1 cellular context compared by ENCODE assay signal in the genomic region with DNA sequence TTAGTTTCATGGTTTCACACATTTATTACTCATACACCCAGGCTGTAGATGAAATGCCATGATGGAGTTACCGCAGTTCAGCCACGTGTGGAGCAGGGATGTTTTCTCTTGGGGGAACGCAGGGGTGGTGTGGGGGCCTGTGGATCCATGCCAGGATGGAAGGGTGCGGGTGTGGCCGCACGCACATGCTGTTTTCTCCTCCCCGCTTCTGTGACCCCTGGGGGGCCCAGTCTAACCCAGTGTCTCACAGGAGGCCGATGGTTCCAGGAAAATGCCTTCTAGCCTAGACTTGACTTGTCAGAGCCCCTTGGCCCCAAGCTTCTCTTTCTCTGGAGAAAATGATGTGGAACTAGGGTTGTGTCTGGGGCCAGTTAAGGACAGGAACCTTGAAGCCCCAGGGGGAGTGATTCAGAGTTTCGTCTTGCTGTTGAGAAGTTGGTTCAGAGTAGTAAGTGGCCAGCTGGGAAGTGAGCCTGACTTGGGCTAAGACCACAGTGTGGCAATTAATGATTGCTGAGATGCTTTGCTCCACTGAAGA.
A peak's percentile ranks its signal among the peaks of the same experiment; 100 is the strongest.
TF ChIP-seq lines count a peak whose summit lies in the region.

No MANE protein-coding gene starts in this region.

TF ChIP-seq in K562, 482 proteins besides CTCF, POLR2A, EP300 and RAD21 (continued from another document and continues in another):
- TF ChIP-seq, protein P1, sequence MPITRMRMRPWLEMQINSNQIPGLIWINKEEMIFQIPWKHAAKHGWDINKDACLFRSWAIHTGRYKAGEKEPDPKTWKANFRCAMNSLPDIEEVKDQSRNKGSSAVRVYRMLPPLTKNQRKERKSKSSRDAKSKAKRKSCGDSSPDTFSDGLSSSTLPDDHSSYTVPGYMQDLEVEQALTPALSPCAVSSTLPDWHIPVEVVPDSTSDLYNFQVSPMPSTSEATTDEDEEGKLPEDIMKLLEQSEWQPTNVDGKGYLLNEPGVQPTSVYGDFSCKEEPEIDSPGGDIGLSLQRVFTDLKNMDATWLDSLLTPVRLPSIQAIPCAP (CRISPR knock-in tag; IDR thresholded peaks at IDR 0.05; ENCODE audit: borderline replicate concordance) = no peak
- TF ChIP-seq HNRNPLL (IDR thresholded peaks at IDR 0.05; ENCODE audit: low read depth, low read length, poor library complexity, severe bottlenecking) (no peak), ZNF324 (CRISPR knock-in tag; IDR thresholded peaks at IDR 0.05) (0 out of 2 replicates have a peak, but pooled peaks have one; percentile 41), POLR3A (IDR thresholded peaks at IDR 0.05; ENCODE audit: borderline replicate concordance, extremely low read depth, insufficient read depth, insufficient read length) (no peak), EP400 (IDR thresholded peaks at IDR 0.05) (no peak), BACH1 (tag; IDR thresholded peaks at IDR 0.05) (no peak; the same call in 1 of the 2 replicates), RFX5 (IDR thresholded peaks at IDR 0.05; ENCODE audit: low read depth, low read length) (no peak), ESRRA (IDR thresholded peaks at IDR 0.05; ENCODE audit: borderline replicate concordance, low read depth) (no peak), MXI1 (IDR thresholded peaks at IDR 0.05; ENCODE audit: low read depth, low read length) (no peak), ARID1B (IDR thresholded peaks at IDR 0.05) (no peak), TGIF2 (CRISPR knock-in tag; IDR thresholded peaks at IDR 0.05) (no peak), SUPT5H (IDR thresholded peaks at IDR 0.05) (no peak), MTA2 (IDR thresholded peaks at IDR 0.05; ENCODE audit: low read depth) (no peak), SMARCB1 (IDR thresholded peaks at IDR 0.05; ENCODE audit: insufficient read length, low read depth) (no peak), TAL1 (IDR thresholded peaks at IDR 0.05) (no peak), ZFP30 (CRISPR knock-in tag; IDR thresholded peaks at IDR 0.05; ENCODE audit: borderline replicate concordance) (no peak), SAFB2 (IDR thresholded peaks at IDR 0.05; ENCODE audit: borderline replicate concordance, low read depth, low read length, severe bottlenecking) (no peak), NELFE (IDR thresholded peaks at IDR 0.05; ENCODE audit: insufficient read depth, insufficient read length) (no peak), KAT7 (CRISPR knock-in tag; IDR thresholded peaks at IDR 0.05; ENCODE audit: borderline replicate concordance) (no peak), ERF (CRISPR knock-in tag; IDR thresholded peaks at IDR 0.05) (0 out of 2 replicates have a peak, but pooled peaks have one; percentile 36), ZNF780A (CRISPR knock-in tag; IDR thresholded peaks at IDR 0.05) (no peak), ETV5 (CRISPR knock-in tag; IDR thresholded peaks at IDR 0.05; ENCODE audit: low read depth) (no peak), ZKSCAN8 (CRISPR knock-in tag; IDR thresholded peaks at IDR 0.05) (peak; percentile 71; the same call in 1 of the 2 replicates), POLR2B (IDR thresholded peaks at IDR 0.05; ENCODE audit: low read depth, partially characterized antibody) (no peak), PRMT5 (CRISPR knock-in tag; IDR thresholded peaks at IDR 0.05) (no peak)
- TF ChIP-seq, protein P2, sequence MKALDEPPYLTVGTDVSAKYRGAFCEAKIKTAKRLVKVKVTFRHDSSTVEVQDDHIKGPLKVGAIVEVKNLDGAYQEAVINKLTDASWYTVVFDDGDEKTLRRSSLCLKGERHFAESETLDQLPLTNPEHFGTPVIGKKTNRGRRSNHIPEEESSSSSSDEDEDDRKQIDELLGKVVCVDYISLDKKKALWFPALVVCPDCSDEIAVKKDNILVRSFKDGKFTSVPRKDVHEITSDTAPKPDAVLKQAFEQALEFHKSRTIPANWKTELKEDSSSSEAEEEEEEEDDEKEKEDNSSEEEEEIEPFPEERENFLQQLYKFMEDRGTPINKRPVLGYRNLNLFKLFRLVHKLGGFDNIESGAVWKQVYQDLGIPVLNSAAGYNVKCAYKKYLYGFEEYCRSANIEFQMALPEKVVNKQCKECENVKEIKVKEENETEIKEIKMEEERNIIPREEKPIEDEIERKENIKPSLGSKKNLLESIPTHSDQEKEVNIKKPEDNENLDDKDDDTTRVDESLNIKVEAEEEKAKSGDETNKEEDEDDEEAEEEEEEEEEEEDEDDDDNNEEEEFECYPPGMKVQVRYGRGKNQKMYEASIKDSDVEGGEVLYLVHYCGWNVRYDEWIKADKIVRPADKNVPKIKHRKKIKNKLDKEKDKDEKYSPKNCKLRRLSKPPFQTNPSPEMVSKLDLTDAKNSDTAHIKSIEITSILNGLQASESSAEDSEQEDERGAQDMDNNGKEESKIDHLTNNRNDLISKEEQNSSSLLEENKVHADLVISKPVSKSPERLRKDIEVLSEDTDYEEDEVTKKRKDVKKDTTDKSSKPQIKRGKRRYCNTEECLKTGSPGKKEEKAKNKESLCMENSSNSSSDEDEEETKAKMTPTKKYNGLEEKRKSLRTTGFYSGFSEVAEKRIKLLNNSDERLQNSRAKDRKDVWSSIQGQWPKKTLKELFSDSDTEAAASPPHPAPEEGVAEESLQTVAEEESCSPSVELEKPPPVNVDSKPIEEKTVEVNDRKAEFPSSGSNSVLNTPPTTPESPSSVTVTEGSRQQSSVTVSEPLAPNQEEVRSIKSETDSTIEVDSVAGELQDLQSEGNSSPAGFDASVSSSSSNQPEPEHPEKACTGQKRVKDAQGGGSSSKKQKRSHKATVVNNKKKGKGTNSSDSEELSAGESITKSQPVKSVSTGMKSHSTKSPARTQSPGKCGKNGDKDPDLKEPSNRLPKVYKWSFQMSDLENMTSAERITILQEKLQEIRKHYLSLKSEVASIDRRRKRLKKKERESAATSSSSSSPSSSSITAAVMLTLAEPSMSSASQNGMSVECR (CRISPR knock-in tag; IDR thresholded peaks at IDR 0.05) = no peak
- TF ChIP-seq, protein P3, sequence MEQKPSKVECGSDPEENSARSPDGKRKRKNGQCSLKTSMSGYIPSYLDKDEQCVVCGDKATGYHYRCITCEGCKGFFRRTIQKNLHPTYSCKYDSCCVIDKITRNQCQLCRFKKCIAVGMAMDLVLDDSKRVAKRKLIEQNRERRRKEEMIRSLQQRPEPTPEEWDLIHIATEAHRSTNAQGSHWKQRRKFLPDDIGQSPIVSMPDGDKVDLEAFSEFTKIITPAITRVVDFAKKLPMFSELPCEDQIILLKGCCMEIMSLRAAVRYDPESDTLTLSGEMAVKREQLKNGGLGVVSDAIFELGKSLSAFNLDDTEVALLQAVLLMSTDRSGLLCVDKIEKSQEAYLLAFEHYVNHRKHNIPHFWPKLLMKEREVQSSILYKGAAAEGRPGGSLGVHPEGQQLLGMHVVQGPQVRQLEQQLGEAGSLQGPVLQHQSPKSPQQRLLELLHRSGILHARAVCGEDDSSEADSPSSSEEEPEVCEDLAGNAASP (IDR thresholded peaks at IDR 0.05) = no peak
- TF ChIP-seq, protein P4, sequence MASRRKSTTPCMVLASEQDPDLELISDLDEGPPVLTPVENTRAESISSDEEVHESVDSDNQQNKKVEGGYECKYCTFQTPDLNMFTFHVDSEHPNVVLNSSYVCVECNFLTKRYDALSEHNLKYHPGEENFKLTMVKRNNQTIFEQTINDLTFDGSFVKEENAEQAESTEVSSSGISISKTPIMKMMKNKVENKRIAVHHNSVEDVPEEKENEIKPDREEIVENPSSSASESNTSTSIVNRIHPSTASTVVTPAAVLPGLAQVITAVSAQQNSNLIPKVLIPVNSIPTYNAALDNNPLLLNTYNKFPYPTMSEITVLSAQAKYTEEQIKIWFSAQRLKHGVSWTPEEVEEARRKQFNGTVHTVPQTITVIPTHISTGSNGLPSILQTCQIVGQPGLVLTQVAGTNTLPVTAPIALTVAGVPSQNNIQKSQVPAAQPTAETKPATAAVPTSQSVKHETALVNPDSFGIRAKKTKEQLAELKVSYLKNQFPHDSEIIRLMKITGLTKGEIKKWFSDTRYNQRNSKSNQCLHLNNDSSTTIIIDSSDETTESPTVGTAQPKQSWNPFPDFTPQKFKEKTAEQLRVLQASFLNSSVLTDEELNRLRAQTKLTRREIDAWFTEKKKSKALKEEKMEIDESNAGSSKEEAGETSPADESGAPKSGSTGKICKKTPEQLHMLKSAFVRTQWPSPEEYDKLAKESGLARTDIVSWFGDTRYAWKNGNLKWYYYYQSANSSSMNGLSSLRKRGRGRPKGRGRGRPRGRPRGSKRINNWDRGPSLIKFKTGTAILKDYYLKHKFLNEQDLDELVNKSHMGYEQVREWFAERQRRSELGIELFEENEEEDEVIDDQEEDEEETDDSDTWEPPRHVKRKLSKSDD (conservative IDR thresholded peaks at IDR 0.05; ENCODE audit: low read length) = no peak
- TF ChIP-seq, protein P5, sequence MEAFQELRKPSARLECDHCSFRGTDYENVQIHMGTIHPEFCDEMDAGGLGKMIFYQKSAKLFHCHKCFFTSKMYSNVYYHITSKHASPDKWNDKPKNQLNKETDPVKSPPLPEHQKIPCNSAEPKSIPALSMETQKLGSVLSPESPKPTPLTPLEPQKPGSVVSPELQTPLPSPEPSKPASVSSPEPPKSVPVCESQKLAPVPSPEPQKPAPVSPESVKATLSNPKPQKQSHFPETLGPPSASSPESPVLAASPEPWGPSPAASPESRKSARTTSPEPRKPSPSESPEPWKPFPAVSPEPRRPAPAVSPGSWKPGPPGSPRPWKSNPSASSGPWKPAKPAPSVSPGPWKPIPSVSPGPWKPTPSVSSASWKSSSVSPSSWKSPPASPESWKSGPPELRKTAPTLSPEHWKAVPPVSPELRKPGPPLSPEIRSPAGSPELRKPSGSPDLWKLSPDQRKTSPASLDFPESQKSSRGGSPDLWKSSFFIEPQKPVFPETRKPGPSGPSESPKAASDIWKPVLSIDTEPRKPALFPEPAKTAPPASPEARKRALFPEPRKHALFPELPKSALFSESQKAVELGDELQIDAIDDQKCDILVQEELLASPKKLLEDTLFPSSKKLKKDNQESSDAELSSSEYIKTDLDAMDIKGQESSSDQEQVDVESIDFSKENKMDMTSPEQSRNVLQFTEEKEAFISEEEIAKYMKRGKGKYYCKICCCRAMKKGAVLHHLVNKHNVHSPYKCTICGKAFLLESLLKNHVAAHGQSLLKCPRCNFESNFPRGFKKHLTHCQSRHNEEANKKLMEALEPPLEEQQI (IDR thresholded peaks at IDR 0.05) = no peak
- TF ChIP-seq, protein P6, sequence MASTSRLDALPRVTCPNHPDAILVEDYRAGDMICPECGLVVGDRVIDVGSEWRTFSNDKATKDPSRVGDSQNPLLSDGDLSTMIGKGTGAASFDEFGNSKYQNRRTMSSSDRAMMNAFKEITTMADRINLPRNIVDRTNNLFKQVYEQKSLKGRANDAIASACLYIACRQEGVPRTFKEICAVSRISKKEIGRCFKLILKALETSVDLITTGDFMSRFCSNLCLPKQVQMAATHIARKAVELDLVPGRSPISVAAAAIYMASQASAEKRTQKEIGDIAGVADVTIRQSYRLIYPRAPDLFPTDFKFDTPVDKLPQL (IDR thresholded peaks at IDR 0.05; ENCODE audit: extremely low read depth, insufficient read length) = no peak
- TF ChIP-seq, protein P7, sequence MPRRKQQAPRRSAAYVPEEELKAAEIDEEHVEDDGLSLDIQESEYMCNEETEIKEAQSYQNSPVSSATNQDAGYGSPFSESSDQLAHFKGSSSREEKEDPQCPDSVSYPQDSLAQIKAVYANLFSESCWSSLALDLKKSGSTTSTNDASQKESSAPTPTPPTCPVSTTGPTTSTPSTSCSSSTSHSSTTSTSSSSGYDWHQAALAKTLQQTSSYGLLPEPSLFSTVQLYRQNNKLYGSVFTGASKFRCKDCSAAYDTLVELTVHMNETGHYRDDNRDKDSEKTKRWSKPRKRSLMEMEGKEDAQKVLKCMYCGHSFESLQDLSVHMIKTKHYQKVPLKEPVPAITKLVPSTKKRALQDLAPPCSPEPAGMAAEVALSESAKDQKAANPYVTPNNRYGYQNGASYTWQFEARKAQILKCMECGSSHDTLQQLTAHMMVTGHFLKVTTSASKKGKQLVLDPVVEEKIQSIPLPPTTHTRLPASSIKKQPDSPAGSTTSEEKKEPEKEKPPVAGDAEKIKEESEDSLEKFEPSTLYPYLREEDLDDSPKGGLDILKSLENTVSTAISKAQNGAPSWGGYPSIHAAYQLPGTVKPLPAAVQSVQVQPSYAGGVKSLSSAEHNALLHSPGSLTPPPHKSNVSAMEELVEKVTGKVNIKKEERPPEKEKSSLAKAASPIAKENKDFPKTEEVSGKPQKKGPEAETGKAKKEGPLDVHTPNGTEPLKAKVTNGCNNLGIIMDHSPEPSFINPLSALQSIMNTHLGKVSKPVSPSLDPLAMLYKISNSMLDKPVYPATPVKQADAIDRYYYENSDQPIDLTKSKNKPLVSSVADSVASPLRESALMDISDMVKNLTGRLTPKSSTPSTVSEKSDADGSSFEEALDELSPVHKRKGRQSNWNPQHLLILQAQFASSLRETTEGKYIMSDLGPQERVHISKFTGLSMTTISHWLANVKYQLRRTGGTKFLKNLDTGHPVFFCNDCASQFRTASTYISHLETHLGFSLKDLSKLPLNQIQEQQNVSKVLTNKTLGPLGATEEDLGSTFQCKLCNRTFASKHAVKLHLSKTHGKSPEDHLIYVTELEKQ (CRISPR knock-in tag; IDR thresholded peaks at IDR 0.05) = peak; percentile 88
- TF ChIP-seq, protein P8, sequence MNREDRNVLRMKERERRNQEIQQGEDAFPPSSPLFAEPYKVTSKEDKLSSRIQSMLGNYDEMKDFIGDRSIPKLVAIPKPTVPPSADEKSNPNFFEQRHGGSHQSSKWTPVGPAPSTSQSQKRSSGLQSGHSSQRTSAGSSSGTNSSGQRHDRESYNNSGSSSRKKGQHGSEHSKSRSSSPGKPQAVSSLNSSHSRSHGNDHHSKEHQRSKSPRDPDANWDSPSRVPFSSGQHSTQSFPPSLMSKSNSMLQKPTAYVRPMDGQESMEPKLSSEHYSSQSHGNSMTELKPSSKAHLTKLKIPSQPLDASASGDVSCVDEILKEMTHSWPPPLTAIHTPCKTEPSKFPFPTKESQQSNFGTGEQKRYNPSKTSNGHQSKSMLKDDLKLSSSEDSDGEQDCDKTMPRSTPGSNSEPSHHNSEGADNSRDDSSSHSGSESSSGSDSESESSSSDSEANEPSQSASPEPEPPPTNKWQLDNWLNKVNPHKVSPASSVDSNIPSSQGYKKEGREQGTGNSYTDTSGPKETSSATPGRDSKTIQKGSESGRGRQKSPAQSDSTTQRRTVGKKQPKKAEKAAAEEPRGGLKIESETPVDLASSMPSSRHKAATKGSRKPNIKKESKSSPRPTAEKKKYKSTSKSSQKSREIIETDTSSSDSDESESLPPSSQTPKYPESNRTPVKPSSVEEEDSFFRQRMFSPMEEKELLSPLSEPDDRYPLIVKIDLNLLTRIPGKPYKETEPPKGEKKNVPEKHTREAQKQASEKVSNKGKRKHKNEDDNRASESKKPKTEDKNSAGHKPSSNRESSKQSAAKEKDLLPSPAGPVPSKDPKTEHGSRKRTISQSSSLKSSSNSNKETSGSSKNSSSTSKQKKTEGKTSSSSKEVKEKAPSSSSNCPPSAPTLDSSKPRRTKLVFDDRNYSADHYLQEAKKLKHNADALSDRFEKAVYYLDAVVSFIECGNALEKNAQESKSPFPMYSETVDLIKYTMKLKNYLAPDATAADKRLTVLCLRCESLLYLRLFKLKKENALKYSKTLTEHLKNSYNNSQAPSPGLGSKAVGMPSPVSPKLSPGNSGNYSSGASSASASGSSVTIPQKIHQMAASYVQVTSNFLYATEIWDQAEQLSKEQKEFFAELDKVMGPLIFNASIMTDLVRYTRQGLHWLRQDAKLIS (CRISPR knock-in tag; IDR thresholded peaks at IDR 0.05) = no peak
- TF ChIP-seq, protein P9, sequence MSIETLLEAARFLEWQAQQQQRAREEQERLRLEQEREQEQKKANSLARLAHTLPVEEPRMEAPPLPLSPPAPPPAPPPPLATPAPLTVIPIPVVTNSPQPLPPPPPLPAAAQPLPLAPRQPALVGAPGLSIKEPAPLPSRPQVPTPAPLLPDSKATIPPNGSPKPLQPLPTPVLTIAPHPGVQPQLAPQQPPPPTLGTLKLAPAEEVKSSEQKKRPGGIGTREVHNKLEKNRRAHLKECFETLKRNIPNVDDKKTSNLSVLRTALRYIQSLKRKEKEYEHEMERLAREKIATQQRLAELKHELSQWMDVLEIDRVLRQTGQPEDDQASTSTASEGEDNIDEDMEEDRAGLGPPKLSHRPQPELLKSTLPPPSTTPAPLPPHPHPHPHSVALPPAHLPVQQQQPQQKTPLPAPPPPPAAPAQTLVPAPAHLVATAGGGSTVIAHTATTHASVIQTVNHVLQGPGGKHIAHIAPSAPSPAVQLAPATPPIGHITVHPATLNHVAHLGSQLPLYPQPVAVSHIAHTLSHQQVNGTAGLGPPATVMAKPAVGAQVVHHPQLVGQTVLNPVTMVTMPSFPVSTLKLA (conservative IDR thresholded peaks at IDR 0.05) = no peak
